ENCODE assay signal across 8 cellular contexts in the genomic region with DNA sequence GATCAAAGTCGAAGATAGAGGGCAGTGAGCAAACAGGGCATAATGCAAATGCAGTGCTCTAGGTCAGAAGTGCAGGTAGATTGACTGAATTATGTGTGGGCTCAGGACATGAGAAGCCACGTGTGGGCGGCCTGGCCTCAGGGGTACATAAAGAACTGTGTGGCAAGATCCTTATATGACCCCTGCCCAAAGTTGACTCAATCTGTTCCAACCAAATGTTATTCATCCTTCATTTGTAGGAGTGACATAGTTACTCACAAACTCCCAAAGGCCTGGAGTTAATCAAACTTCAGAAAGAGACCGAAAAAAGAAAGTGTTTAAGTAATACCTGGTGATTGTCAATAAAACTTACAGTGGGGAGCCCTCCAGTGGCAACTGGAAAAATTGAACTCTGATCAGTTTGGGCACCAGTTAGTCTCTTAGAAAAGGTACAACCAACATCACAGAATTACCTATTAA.
DNase-seq lines count a peak whose midpoint lies in the region; ATAC-seq, FAIRE-seq and TF ChIP-seq lines count a peak whose summit lies in the region.

No MANE protein-coding gene starts in this region.

- H3K9me1 ChIP-seq in endothelial cell of umbilical vein (replicated peaks; ENCODE audit: control insufficient read depth, extremely low read depth, insufficient read depth, low read length), result no peaks in the 10 kb centered on the region

- TF ChIP-seq CTCF in endothelial cell of umbilical vein (IDR thresholded peaks at IDR 0.05; ENCODE audit: extremely low read depth in 1 of 2, insufficient read depth in 1 of 2, low read depth in 1 of 2, low read length in 2 of 2), result peak; percentile 37 to 53

- CTCF ChIA-PET in endothelial cell of umbilical vein (lab: Charles Lee), result interaction anchor here (1.0 to 2.0 kb wide), 9 partner anchors 32 to 1256 kb away, joined by 3 to 6 read pairs (median 4); no protein-coding TSS in a partner anchor

- no peak for DNase-seq in stimulated activated naive CD8-positive, alpha-beta T cell treated with anti-CD3 and anti-CD28 coated beads, Interleukin-15, amount 100 ng/mL, for 72 hours
- no peak for DNase-seq in stimulated activated naive CD8-positive, alpha-beta T cell treated with anti-CD3 and anti-CD28 coated beads, Interleukin-15, Interleukin-2, amounts not matched to agents 100 U/mL and 50 U/mL, for 24 hours
- peak; percentile 26 for DNase-seq in NCI-H2171 (lab: John Stamatoyannopoulos, UW)
- peak; percentile 56 for DNase-seq in endothelial cell of umbilical vein (ENCODE audit: low read depth, low spot score)
- DNase-seq in pulmonary artery endothelial cell (ENCODE audit: low read depth, low spot score), result peak; percentile 3
- DNase-seq in GM19239 (ENCODE audit: insufficient read length, low spot score), result no peak

- intact Hi-C loops in endothelial cell of umbilical vein (cut with micrococcal nuclease), result loop anchor here (1.0 to 5.0 kb wide), 3 partner anchors 126 to 1265 kb away; no protein-coding TSS in a partner anchor

- no peak overlapping the region for H3K4me2 ChIP-seq in endothelial cell of umbilical vein (ENCODE audit: insufficient read depth, low read length)

- no peaks in the 10 kb centered on the region for H3K27me3 ChIP-seq in endothelial cell of umbilical vein (ENCODE audit: control insufficient read depth in 2 of 2, insufficient read depth in 2 of 2, low read length in 2 of 2)

- H3K4me3 Mint-ChIP-seq in stimulated activated naive CD8-positive, alpha-beta T cell treated with anti-CD3 and anti-CD28 coated beads, Interleukin-15, amount 100 ng/mL, for 72 hours, result no peak overlapping the region

- no peaks in the 10 kb centered on the region for H4K20me1 ChIP-seq in endothelial cell of umbilical vein (replicated peaks; ENCODE audit: control insufficient read depth, extremely low read depth, insufficient read depth, low read length)

- peak; percentile 18 for ATAC-seq in stimulated activated naive CD8-positive, alpha-beta T cell treated with anti-CD3 and anti-CD28 coated beads, Interleukin-15, amount 100 ng/mL, for 72 hours
- no peak for ATAC-seq in stimulated activated naive CD8-positive, alpha-beta T cell treated with anti-CD3 and anti-CD28 coated beads, Interleukin-15, Interleukin-2, amounts not matched to agents 100 U/mL and 50 U/mL, for 24 hours
- ATAC-seq in HG03439 (IDR thresholded peaks at IDR 0.05; ENCODE audit: unreplicated experiment) (no peak), HG02571 (IDR thresholded peaks at IDR 0.05; ENCODE audit: unreplicated experiment) (no peak)

- H3K36me3 ChIP-seq in endothelial cell of umbilical vein (ENCODE audit: control insufficient read depth in 2 of 2, extremely low read depth in 1 of 2, insufficient read depth in 2 of 2, low read length in 2 of 2), result no peaks in the 10 kb centered on the region

- no peak overlapping the region for H3K27ac Mint-ChIP-seq in stimulated activated naive CD8-positive, alpha-beta T cell treated with anti-CD3 and anti-CD28 coated beads, Interleukin-15, amount 100 ng/mL, for 72 hours

- BruUV-seq in endothelial cell of umbilical vein (replicated peaks; lab: Mats Ljungman, UMichigan), result no TSS peak

- H3K9me3 ChIP-seq in endothelial cell of umbilical vein (replicated peaks; ENCODE audit: control insufficient read depth, insufficient read depth, low read length), result no peaks in the 10 kb centered on the region

- H3K4me1 ChIP-seq in endothelial cell of umbilical vein (ENCODE audit: control insufficient read depth, extremely low read depth, insufficient read depth, low read length), result no peaks in the 10 kb centered on the region

- H3K9ac ChIP-seq in endothelial cell of umbilical vein (replicated peaks; ENCODE audit: extremely low read depth, insufficient read depth, low read length), result no peak overlapping the region

- no peaks in the 10 kb centered on the region for H3K9me3 Mint-ChIP-seq in stimulated activated naive CD8-positive, alpha-beta T cell treated with anti-CD3 and anti-CD28 coated beads, Interleukin-15, amount 100 ng/mL, for 72 hours

- dilution Hi-C loops in endothelial cell of umbilical vein (cut with MboI; ENCODE audit: extremely low pct_ligation_motif_present, low sequenced_read_pairs), result no loop called here

- TF ChIP-seq POLR2A in endothelial cell of umbilical vein (IDR thresholded peaks at IDR 0.05; ENCODE audit: low read depth, low read length), result no peak

- no peak overlapping the region for H3K27ac ChIP-seq in endothelial cell of umbilical vein (ENCODE audit: insufficient read depth, low read depth, low read length)

- H3K79me2 ChIP-seq in endothelial cell of umbilical vein (ENCODE audit: control insufficient read depth, insufficient read depth, low read length), result no peaks in the 10 kb centered on the region

- H3K4me3 ChIP-seq in endothelial cell of umbilical vein (replicated peaks in 1 of 3; ENCODE audit: insufficient read depth in 1 of 3, low read depth in 1 of 3, low read length in 3 of 3), result no peak overlapping the region

- peak; percentile 71 for FAIRE-seq in endothelial cell of umbilical vein (lab: Jason Lieb, UNC)
- FAIRE-seq in GM19239 (lab: Jason Lieb, UNC), result no peak

- no peak overlapping the region for H2AFZ ChIP-seq in endothelial cell of umbilical vein (ENCODE audit: low read depth, low read length)

- POLR2A ChIA-PET in endothelial cell of umbilical vein (lab: Charles Lee), result no interaction called here

- peaks cover 8% of the 10 kb centered on the region for H3K27me3 Mint-ChIP-seq in stimulated activated naive CD8-positive, alpha-beta T cell treated with anti-CD3 and anti-CD28 coated beads, Interleukin-15, amount 100 ng/mL, for 72 hours

- peaks cover 6% of the 10 kb centered on the region for H3K4me1 Mint-ChIP-seq in stimulated activated naive CD8-positive, alpha-beta T cell treated with anti-CD3 and anti-CD28 coated beads, Interleukin-15, amount 100 ng/mL, for 72 hours

TF ChIP-seq in endothelial cell of umbilical vein, 7 proteins besides CTCF, POLR2A, EP300 and RAD21:
- TF ChIP-seq, protein P1, sequence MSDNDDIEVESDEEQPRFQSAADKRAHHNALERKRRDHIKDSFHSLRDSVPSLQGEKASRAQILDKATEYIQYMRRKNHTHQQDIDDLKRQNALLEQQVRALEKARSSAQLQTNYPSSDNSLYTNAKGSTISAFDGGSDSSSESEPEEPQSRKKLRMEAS (IDR thresholded peaks at IDR 0.05; ENCODE audit: insufficient read depth, insufficient read length), result no peak
- TF ChIP-seq FOS (IDR thresholded peaks at IDR 0.05; ENCODE audit: borderline replicate concordance, insufficient read depth, low read length), result no peak
- TF ChIP-seq MYC (IDR thresholded peaks at IDR 0.05; ENCODE audit: low read depth, low read length), result no peak
- no peak for TF ChIP-seq POLR2AphosphoS5 (IDR thresholded peaks at IDR 0.05; ENCODE audit: insufficient read depth, low read depth, low read length)
- TF ChIP-seq JUN (IDR thresholded peaks at IDR 0.05; ENCODE audit: borderline replicate concordance, insufficient read depth, insufficient read length, low read depth), result no peak
- no peak for TF ChIP-seq EZH2 (IDR thresholded peaks at IDR 0.05; ENCODE audit: borderline replicate concordance, low read depth, low read length, severe bottlenecking)
- TF ChIP-seq GATA2 (IDR thresholded peaks at IDR 0.05; ENCODE audit: insufficient read depth, insufficient read length, low read depth, low read length), result no peak

Comparison
In these comparisons a context has a peak if more than half of its experiments do, and no peak if none do; other contexts are left out.
1. DNase-seq: peak in NCI-H2171 (single experiment), endothelial cell of umbilical vein (single experiment) and pulmonary artery endothelial cell (single experiment); none in stimulated activated naive CD8-positive, alpha-beta T cell treated with anti-CD3 and anti-CD28 coated beads, Interleukin-15, amount 100 ng/mL, for 72 hours (0 of 2), stimulated activated naive CD8-positive, alpha-beta T cell treated with anti-CD3 and anti-CD28 coated beads, Interleukin-15, Interleukin-2, amounts not matched to agents 100 U/mL and 50 U/mL, for 24 hours (single experiment) and GM19239 (single experiment).